In the genomic region with DNA sequence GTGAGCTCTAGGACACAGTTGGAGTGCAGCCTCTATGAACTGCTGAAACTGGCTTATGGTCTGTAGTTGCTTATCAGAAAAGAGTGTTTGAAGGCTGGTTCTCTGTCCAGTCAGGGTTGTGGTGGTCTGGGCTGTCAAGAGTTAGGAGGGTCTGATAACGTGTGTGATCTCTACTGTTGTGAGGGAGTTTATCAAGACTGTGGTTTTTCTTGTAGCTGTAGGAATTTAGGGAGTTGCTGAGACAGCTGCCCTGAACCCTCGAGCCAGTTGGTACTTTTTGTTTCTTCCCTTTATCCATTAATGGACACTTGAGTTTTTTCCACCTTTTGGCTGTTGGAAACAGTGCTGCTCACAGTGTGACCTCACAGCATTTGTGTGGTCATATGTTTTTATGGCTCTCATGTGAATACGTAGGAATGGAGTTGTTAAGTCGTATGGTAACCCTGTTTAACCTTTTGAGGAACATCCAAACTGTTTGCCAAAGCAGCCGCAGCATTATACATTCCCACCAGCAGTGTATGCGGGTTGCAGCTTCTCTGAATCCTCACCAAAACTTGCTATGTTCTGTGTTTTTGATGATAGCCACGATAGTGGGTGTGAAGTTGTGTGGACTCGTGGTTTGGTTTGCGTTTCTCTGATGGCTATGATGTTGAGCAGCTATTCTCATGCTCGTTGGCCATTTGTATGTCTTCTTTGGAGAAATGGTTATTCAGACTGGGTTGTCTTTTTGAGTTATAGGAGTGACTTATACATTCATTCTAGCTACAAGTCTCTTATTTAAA, we compare ENCODE assay signal across 1 cellular context.
TF ChIP-seq lines count a peak whose summit lies in the region.

No MANE protein-coding gene starts in this region.

TF ChIP-seq in K562, 482 proteins besides CTCF, POLR2A, EP300 and RAD21 (continued from another document):
- TF ChIP-seq, protein P1, sequence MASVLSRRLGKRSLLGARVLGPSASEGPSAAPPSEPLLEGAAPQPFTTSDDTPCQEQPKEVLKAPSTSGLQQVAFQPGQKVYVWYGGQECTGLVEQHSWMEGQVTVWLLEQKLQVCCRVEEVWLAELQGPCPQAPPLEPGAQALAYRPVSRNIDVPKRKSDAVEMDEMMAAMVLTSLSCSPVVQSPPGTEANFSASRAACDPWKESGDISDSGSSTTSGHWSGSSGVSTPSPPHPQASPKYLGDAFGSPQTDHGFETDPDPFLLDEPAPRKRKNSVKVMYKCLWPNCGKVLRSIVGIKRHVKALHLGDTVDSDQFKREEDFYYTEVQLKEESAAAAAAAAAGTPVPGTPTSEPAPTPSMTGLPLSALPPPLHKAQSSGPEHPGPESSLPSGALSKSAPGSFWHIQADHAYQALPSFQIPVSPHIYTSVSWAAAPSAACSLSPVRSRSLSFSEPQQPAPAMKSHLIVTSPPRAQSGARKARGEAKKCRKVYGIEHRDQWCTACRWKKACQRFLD (CRISPR knock-in tag; IDR thresholded peaks at IDR 0.05): no peak
- TF ChIP-seq, protein P2, sequence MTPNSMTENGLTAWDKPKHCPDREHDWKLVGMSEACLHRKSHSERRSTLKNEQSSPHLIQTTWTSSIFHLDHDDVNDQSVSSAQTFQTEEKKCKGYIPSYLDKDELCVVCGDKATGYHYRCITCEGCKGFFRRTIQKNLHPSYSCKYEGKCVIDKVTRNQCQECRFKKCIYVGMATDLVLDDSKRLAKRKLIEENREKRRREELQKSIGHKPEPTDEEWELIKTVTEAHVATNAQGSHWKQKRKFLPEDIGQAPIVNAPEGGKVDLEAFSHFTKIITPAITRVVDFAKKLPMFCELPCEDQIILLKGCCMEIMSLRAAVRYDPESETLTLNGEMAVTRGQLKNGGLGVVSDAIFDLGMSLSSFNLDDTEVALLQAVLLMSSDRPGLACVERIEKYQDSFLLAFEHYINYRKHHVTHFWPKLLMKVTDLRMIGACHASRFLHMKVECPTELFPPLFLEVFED (CRISPR knock-in tag; conservative IDR thresholded peaks at IDR 0.05): peak; percentile 77
- TF ChIP-seq MTA2 (IDR thresholded peaks at IDR 0.05; ENCODE audit: low read depth): peak; percentile 12; the same call in 1 of the 2 replicates
- TF ChIP-seq CXXC5 (CRISPR knock-in tag; IDR thresholded peaks at IDR 0.05): peak; percentile 21; the same call in 1 of the 2 replicates
- TF ChIP-seq ZBTB1 (CRISPR knock-in tag; IDR thresholded peaks at IDR 0.05; ENCODE audit: borderline replicate concordance, low read depth): no peak
- no peak for TF ChIP-seq ATF1 (CRISPR knock-in tag; IDR thresholded peaks at IDR 0.05)
- peak; percentile 87 for TF ChIP-seq ATF1 (tag; IDR thresholded peaks at IDR 0.05)
- no peak for TF ChIP-seq KLF13 (tag; IDR thresholded peaks at IDR 0.05; ENCODE audit: borderline replicate concordance, low read depth)
- no peak for TF ChIP-seq PRMT5 (CRISPR knock-in tag; IDR thresholded peaks at IDR 0.05)
- TF ChIP-seq, protein P3, sequence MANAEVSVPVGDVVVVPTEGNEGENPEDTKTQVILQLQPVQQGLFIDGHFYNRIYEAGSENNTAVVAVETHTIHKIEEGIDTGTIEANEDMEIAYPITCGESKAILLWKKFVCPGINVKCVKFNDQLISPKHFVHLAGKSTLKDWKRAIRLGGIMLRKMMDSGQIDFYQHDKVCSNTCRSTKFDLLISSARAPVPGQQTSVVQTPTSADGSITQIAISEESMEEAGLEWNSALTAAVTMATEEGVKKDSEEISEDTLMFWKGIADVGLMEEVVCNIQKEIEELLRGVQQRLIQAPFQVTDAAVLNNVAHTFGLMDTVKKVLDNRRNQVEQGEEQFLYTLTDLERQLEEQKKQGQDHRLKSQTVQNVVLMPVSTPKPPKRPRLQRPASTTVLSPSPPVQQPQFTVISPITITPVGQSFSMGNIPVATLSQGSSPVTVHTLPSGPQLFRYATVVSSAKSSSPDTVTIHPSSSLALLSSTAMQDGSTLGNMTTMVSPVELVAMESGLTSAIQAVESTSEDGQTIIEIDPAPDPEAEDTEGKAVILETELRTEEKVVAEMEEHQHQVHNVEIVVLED (CRISPR knock-in tag; IDR thresholded peaks at IDR 0.05): no peak
- TF ChIP-seq NONO (IDR thresholded peaks at IDR 0.05; ENCODE audit: low read depth in 2 of 2, low read length in 1 of 2): no peak
- TF ChIP-seq PHB2 (IDR thresholded peaks at IDR 0.05; ENCODE audit: low read depth): 0 out of 2 replicates have a peak, but pooled peaks have one; percentile 37
- peak; percentile 67; the same call in 1 of the 2 replicates for TF ChIP-seq SMAD3 (CRISPR knock-in tag; conservative IDR thresholded peaks at IDR 0.05)
- TF ChIP-seq ESRRB (CRISPR knock-in tag; IDR thresholded peaks at IDR 0.05; ENCODE audit: borderline replicate concordance): no peak
- no peak; the same call in 1 of the 2 replicates for TF ChIP-seq BHLHE40 (IDR thresholded peaks at IDR 0.05; ENCODE audit: low read length)
- no peak for TF ChIP-seq U2AF2 (optimal IDR thresholded peaks at IDR 0.05; ENCODE audit: low read depth, low read length)
- no peak for TF ChIP-seq SETDB1 (IDR thresholded peaks at IDR 0.05; ENCODE audit: low read length)
- peak; percentile 91 for TF ChIP-seq ZSCAN29 (IDR thresholded peaks at IDR 0.05)
- TF ChIP-seq, protein P4, sequence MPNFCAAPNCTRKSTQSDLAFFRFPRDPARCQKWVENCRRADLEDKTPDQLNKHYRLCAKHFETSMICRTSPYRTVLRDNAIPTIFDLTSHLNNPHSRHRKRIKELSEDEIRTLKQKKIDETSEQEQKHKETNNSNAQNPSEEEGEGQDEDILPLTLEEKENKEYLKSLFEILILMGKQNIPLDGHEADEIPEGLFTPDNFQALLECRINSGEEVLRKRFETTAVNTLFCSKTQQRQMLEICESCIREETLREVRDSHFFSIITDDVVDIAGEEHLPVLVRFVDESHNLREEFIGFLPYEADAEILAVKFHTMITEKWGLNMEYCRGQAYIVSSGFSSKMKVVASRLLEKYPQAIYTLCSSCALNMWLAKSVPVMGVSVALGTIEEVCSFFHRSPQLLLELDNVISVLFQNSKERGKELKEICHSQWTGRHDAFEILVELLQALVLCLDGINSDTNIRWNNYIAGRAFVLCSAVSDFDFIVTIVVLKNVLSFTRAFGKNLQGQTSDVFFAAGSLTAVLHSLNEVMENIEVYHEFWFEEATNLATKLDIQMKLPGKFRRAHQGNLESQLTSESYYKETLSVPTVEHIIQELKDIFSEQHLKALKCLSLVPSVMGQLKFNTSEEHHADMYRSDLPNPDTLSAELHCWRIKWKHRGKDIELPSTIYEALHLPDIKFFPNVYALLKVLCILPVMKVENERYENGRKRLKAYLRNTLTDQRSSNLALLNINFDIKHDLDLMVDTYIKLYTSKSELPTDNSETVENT (CRISPR knock-in tag; IDR thresholded peaks at IDR 0.05): peak; percentile 75
- TF ChIP-seq ZKSCAN1 (IDR thresholded peaks at IDR 0.05; ENCODE audit: low read depth, low read length): no peak; the same call in 1 of the 2 replicates
- TF ChIP-seq, protein P5, sequence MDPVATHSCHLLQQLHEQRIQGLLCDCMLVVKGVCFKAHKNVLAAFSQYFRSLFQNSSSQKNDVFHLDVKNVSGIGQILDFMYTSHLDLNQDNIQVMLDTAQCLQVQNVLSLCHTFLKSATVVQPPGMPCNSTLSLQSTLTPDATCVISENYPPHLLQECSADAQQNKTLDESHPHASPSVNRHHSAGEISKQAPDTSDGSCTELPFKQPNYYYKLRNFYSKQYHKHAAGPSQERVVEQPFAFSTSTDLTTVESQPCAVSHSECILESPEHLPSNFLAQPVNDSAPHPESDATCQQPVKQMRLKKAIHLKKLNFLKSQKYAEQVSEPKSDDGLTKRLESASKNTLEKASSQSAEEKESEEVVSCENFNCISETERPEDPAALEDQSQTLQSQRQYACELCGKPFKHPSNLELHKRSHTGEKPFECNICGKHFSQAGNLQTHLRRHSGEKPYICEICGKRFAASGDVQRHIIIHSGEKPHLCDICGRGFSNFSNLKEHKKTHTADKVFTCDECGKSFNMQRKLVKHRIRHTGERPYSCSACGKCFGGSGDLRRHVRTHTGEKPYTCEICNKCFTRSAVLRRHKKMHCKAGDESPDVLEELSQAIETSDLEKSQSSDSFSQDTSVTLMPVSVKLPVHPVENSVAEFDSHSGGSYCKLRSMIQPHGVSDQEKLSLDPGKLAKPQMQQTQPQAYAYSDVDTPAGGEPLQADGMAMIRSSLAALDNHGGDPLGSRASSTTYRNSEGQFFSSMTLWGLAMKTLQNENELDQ (CRISPR knock-in tag; IDR thresholded peaks at IDR 0.05; ENCODE audit: borderline replicate concordance): no peak
- TF ChIP-seq, protein P6, sequence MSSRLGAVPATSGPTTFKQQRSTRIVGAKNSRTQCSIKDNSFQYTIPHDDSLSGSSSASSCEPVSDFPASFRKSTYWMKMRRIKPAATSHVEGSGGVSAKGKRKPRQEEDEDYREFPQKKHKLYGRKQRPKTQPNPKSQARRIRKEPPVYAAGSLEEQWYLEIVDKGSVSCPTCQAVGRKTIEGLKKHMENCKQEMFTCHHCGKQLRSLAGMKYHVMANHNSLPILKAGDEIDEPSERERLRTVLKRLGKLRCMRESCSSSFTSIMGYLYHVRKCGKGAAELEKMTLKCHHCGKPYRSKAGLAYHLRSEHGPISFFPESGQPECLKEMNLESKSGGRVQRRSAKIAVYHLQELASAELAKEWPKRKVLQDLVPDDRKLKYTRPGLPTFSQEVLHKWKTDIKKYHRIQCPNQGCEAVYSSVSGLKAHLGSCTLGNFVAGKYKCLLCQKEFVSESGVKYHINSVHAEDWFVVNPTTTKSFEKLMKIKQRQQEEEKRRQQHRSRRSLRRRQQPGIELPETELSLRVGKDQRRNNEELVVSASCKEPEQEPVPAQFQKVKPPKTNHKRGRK (tag; IDR thresholded peaks at IDR 0.05): no peak
- TF ChIP-seq TCFL5 (CRISPR knock-in tag; conservative IDR thresholded peaks at IDR 0.05): peak; percentile 60; the same call in 1 of the 2 replicates
- TF ChIP-seq PYGO2 (tag; IDR thresholded peaks at IDR 0.05): peak; percentile 66; the same call in 1 of the 2 replicates
- TF ChIP-seq ZNF347 (CRISPR knock-in tag; IDR thresholded peaks at IDR 0.05; ENCODE audit: low read depth): no peak
- TF ChIP-seq NFATC3 (IDR thresholded peaks at IDR 0.05): peak; percentile 15; the same call in 1 of the 2 replicates
- no peak for TF ChIP-seq NR2F6 (CRISPR knock-in tag; IDR thresholded peaks at IDR 0.05)
- peak; percentile 5 for TF ChIP-seq ARHGAP35 (IDR thresholded peaks at IDR 0.05; ENCODE audit: partially characterized antibody)
- no peak for TF ChIP-seq U2AF1 (optimal IDR thresholded peaks at IDR 0.05; ENCODE audit: low read depth, low read length)
- 0 out of 2 replicates have a peak, but pooled peaks have one; percentile 49 for TF ChIP-seq KHSRP (IDR thresholded peaks at IDR 0.05)
- TF ChIP-seq ASH1L (IDR thresholded peaks at IDR 0.05; ENCODE audit: borderline replicate concordance, low read depth, partially characterized antibody): no peak
- no peak for TF ChIP-seq HDAC8 (tag; IDR thresholded peaks at IDR 0.05)
- peak; percentile 17 for TF ChIP-seq MYC (IDR thresholded peaks at IDR 0.05; ENCODE audit: low read depth, low read length)
- no peak for TF ChIP-seq MYC (CRISPR knock-in tag; IDR thresholded peaks at IDR 0.05; ENCODE audit: borderline replicate concordance, low read depth)
- TF ChIP-seq, protein P7, sequence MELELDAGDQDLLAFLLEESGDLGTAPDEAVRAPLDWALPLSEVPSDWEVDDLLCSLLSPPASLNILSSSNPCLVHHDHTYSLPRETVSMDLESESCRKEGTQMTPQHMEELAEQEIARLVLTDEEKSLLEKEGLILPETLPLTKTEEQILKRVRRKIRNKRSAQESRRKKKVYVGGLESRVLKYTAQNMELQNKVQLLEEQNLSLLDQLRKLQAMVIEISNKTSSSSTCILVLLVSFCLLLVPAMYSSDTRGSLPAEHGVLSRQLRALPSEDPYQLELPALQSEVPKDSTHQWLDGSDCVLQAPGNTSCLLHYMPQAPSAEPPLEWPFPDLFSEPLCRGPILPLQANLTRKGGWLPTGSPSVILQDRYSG (tag; conservative IDR thresholded peaks at IDR 0.05; ENCODE audit: low read depth): 0 out of 2 replicates have a peak, but pooled peaks have one; percentile 40
- TF ChIP-seq, protein P8, sequence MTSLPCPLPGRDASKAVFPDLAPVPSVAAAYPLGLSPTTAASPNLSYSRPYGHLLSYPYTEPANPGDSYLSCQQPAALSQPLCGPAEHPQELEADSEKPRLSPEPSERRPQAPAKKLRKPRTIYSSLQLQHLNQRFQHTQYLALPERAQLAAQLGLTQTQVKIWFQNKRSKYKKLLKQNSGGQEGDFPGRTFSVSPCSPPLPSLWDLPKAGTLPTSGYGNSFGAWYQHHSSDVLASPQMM (CRISPR knock-in tag; IDR thresholded peaks at IDR 0.05): no peak
- no peak for TF ChIP-seq ILK (tag; IDR thresholded peaks at IDR 0.05; ENCODE audit: borderline replicate concordance, low read depth)
- TF ChIP-seq SOX6 (IDR thresholded peaks at IDR 0.05): peak; percentile 72
- TF ChIP-seq ZNF174 (CRISPR knock-in tag; IDR thresholded peaks at IDR 0.05): no peak
- TF ChIP-seq KAT8 (IDR thresholded peaks at IDR 0.05; ENCODE audit: low read depth): no peak
- TF ChIP-seq, protein P9, sequence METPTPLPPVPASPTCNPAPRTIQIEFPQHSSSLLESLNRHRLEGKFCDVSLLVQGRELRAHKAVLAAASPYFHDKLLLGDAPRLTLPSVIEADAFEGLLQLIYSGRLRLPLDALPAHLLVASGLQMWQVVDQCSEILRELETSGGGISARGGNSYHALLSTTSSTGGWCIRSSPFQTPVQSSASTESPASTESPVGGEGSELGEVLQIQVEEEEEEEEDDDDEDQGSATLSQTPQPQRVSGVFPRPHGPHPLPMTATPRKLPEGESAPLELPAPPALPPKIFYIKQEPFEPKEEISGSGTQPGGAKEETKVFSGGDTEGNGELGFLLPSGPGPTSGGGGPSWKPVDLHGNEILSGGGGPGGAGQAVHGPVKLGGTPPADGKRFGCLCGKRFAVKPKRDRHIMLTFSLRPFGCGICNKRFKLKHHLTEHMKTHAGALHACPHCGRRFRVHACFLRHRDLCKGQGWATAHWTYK (CRISPR knock-in tag; IDR thresholded peaks at IDR 0.05): peak; percentile 44
- no peak for TF ChIP-seq ZNF41 (CRISPR knock-in tag; conservative IDR thresholded peaks at IDR 0.05)
- no peak; the same call in 1 of the 2 replicates for TF ChIP-seq NFE2 (IDR thresholded peaks at IDR 0.05; ENCODE audit: low read depth)
- no peak for TF ChIP-seq RBFOX2 (IDR thresholded peaks at IDR 0.05; ENCODE audit: low read depth, low read length)
